8 cellular contexts compared by ENCODE assay signal in genomic region chr14:27371868-27372267, GRCh38.
"Had no signal": no experiment of that assay in that cellular context is flagged by ENCODE, and none has a peak within 500 bp of the region (broad histone marks: within the 10 kb centered on the region; RNA-seq: fewer than 3 reads in every experiment).

No MANE protein-coding gene starts in this region.

- DNase-seq: GDM1, GF-D8 had no signal

- ATAC-seq: GM12878 had no signal

- FAIRE-seq: G401.6, GM12878, GM12891, GM12892, GM18507, GM19239 had no signal

- H3K4me3 ChIP-seq: GM12878 had no signal
